Comparison of ENCODE assay signal across 8 cellular contexts in the genomic region with DNA sequence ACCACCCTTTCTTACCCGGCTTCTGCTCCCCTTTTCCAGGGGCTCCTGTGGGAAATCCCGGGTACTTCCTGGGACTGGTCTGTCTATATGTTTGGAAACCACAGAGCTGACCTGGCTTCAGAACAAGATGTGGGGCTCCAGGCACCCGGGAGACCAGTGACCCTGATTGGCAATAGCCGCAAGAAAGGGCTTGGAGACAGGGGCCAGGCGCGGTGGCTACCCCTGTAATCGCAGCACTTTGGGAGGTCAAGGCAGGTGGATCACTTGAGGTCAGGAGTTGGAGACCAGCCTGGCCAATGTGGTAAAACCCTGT. TPM values are rescaled to one million over a fixed set of nuclear protein-coding genes. Genes with fewer than 3 reads are reported as not detected.
DNase-seq lines count a peak whose midpoint lies in the region; ATAC-seq and TF ChIP-seq lines count a peak whose summit lies in the region.

No MANE protein-coding gene starts in this region.

- peaks cover 42 to 73% (median 66%) of the 10 kb centered on the region in 10 experiments for H3K4me1 ChIP-seq in BLaER1 treated with 17β-estradiol and CSF1 and Interleukin-3, amounts not matched to agents 10 nM and 100 nM
- H3K4me1 ChIP-seq in PC-3 (ENCODE audit: insufficient read depth, low read length) (peaks cover 53% of the 10 kb centered on the region), endodermal cell (ENCODE audit: control insufficient read depth, insufficient read depth, low read length) (peaks cover 23% of the 10 kb centered on the region), neural progenitor cell (peaks cover 51% of the 10 kb centered on the region)

- peaks cover 37% of the 10 kb centered on the region for H3K79me2 ChIP-seq in PC-3 (ENCODE audit: low read length)
- H3K79me2 ChIP-seq in neural progenitor cell (ENCODE audit: low read depth) = peaks cover 80% of the 10 kb centered on the region

- H3K4me1 Mint-ChIP-seq in endodermal cell = peaks cover 73% of the 10 kb centered on the region
- H3K4me1 Mint-ChIP-seq in neural progenitor cell = peaks cover 85% of the 10 kb centered on the region

- BruUV-seq in PC-3 (replicated peaks; lab: Mats Ljungman, UMichigan) = no TSS peak

- peak overlapping the region; percentile 98 to 100 (median 100) for H3K9ac ChIP-seq in BLaER1 treated with 17β-estradiol and CSF1 and Interleukin-3, amounts not matched to agents 10 nM and 100 nM
- H3K9ac ChIP-seq in PC-3 (ENCODE audit: low read length) (peak overlapping the region; percentile 92), endodermal cell (ENCODE audit: extremely low read depth, low read length, poor library complexity, severe bottlenecking) (peak overlapping the region; percentile 92), neural progenitor cell (peak overlapping the region; percentile 27)

- H3K36me3 Mint-ChIP-seq in endodermal cell (ENCODE audit: low read depth) = no peaks in the 10 kb centered on the region
- H3K36me3 Mint-ChIP-seq in neural progenitor cell = peaks cover 2% of the 10 kb centered on the region

- peak overlapping the region; percentile 99 for H3K27ac Mint-ChIP-seq in endodermal cell
- H3K27ac Mint-ChIP-seq in neural progenitor cell = peak overlapping the region; percentile 99

- no peaks in the 10 kb centered on the region for H3K27me3 Mint-ChIP-seq in endodermal cell (ENCODE audit: insufficient read depth)
- peaks cover 19% of the 10 kb centered on the region for H3K27me3 Mint-ChIP-seq in neural progenitor cell (ENCODE audit: insufficient read depth, low read depth)

- 63 to 74% methylated on average over 5 to 7 of the region's 7 CpGs for WGBS in endodermal cell (ENCODE audit: insufficient coverage in 1 of 2, insufficient read length in 1 of 2), 2 experiments

- H3K9me2 ChIP-seq in PC-3 (replicated peaks; ENCODE audit: low read length) = no peaks in the 10 kb centered on the region

- H3K4me3 Mint-ChIP-seq in endodermal cell (peak overlapping the region; percentile 44), neural progenitor cell (peak overlapping the region; percentile 80)

- intact Hi-C loops in PC-3 (cut with micrococcal nuclease) = no loop called here

- ATAC-seq in PC-3 (no peak), HG03460 (IDR thresholded peaks at IDR 0.05; ENCODE audit: unreplicated experiment) (no peak)

- no peak for DNase-seq in PC-3
- no peak for DNase-seq in endodermal cell
- DNase-seq in neural progenitor cell (ENCODE audit: low spot score) = no peak
- no peak for DNase-seq in HCEC 1CT
- DNase-seq in UCSD-AML1 (lab: John Stamatoyannopoulos, UW; ENCODE audit: unreplicated experiment) = no peak
- DNase-seq in NCI-H446 (lab: John Stamatoyannopoulos, UW) = no peak

- H3K9me3 Mint-ChIP-seq in endodermal cell (no peaks in the 10 kb centered on the region), neural progenitor cell (no peaks in the 10 kb centered on the region)

- no peak for TF ChIP-seq CTCF in PC-3 (conservative IDR thresholded peaks at IDR 0.05; ENCODE audit: low read depth, low read length)
- TF ChIP-seq CTCF in endodermal cell (conservative IDR thresholded peaks at IDR 0.05) = no peak
- TF ChIP-seq CTCF in neural progenitor cell (IDR thresholded peaks at IDR 0.05) = no peak

- POLR2A ChIA-PET in PC-3 (lab: Charles Lee; ENCODE audit: unreplicated experiment) = interaction anchor here (0.6 to 1.9 kb wide), 6 partner anchors 10 to 87 kb away, joined by 3 to 5 read pairs (median 4); a partner anchor contains a TSS

- no peaks in the 10 kb centered on the region for H3K27me3 ChIP-seq in BLaER1 treated with 17β-estradiol and CSF1 and Interleukin-3, amounts not matched to agents 10 nM and 100 nM
- no peaks in the 10 kb centered on the region for H3K27me3 ChIP-seq in PC-3 (ENCODE audit: low read length)
- H3K27me3 ChIP-seq in endodermal cell (ENCODE audit: control insufficient read depth, insufficient read depth, low read length, poor library complexity, severe bottlenecking) = no peaks in the 10 kb centered on the region
- H3K27me3 ChIP-seq in neural progenitor cell = no peaks in the 10 kb centered on the region

- peaks cover 0 to 17% (median 8%) of the 10 kb centered on the region in 11 experiments; a peak in 13 of 22 replicates for H3K36me3 ChIP-seq in BLaER1 treated with 17β-estradiol and CSF1 and Interleukin-3, amounts not matched to agents 10 nM and 100 nM
- H3K36me3 ChIP-seq in PC-3 (ENCODE audit: low read depth, low read length) (peaks cover 16% of the 10 kb centered on the region), endodermal cell (ENCODE audit: control insufficient read depth, insufficient read depth, low read length) (no peaks in the 10 kb centered on the region), neural progenitor cell (no peaks in the 10 kb centered on the region)

- peak overlapping the region; percentile 44 to 94 (median 88) for H3K4me3 ChIP-seq in BLaER1 treated with 17β-estradiol and CSF1 and Interleukin-3, amounts not matched to agents 10 nM and 100 nM
- peak overlapping the region; percentile 41 for H3K4me3 ChIP-seq in PC-3 (ENCODE audit: low read length)
- H3K4me3 ChIP-seq in endodermal cell (ENCODE audit: low read length) = peak overlapping the region; percentile 68
- no peak overlapping the region for H3K4me3 ChIP-seq in neural progenitor cell

- H3K27ac ChIP-seq in BLaER1 treated with 17β-estradiol and CSF1 and Interleukin-3, amounts not matched to agents 10 nM and 100 nM = peak overlapping the region; percentile 94 to 100 (median 99)
- H3K27ac ChIP-seq in PC-3 (ENCODE audit: low read length) (peak overlapping the region; percentile 99), endodermal cell (ENCODE audit: low read depth, low read length) (peak overlapping the region; percentile 97), neural progenitor cell (peak overlapping the region; percentile 88)

- peaks cover 17 to 33% (median 17%) of the 10 kb centered on the region in 11 experiments for H4K20me1 ChIP-seq in BLaER1 treated with 17β-estradiol and CSF1 and Interleukin-3, amounts not matched to agents 10 nM and 100 nM
- H4K20me1 ChIP-seq in PC-3 (ENCODE audit: low read length) (peaks cover 17% of the 10 kb centered on the region), neural progenitor cell (ENCODE audit: low read depth) (no peaks in the 10 kb centered on the region)

- H2AFZ ChIP-seq in PC-3 (ENCODE audit: low read length) (no peak overlapping the region), neural progenitor cell (replicated peaks) (no peak overlapping the region)

- H3K9me3 ChIP-seq in BLaER1 treated with 17β-estradiol and CSF1 and Interleukin-3, amounts not matched to agents 10 nM and 100 nM (replicated peaks in 1 of 11) = no peaks in the 10 kb centered on the region
- H3K9me3 ChIP-seq in PC-3 (ENCODE audit: low read length) (no peaks in the 10 kb centered on the region), endodermal cell (ENCODE audit: control insufficient read depth, low read length) (no peaks in the 10 kb centered on the region), neural progenitor cell (ENCODE audit: low read depth) (no peaks in the 10 kb centered on the region)

- H3F3A ChIP-seq in PC-3 (ENCODE audit: low read length, unreplicated experiment) = peaks cover 20% of the 10 kb centered on the region
- peaks cover 42% of the 10 kb centered on the region for H3F3A ChIP-seq in neural progenitor cell (ENCODE audit: low read depth)

- H3K4me2 ChIP-seq in BLaER1 treated with 17β-estradiol and CSF1 and Interleukin-3, amounts not matched to agents 10 nM and 100 nM = peak overlapping the region; percentile 84 to 99 (median 98)
- H3K4me2 ChIP-seq in PC-3 (ENCODE audit: low read length) = peak overlapping the region; percentile 75
- peak overlapping the region; percentile 66 for H3K4me2 ChIP-seq in neural progenitor cell

- CTCF ChIA-PET in PC-3 (lab: Charles Lee) = interaction anchor here (0.6 to 1.0 kb wide), 2 partner anchors 50 kb away, joined by 3 to 15 read pairs; no protein-coding TSS in a partner anchor

RNA-seq across cellular contexts. Expression of a gene that starts 3.2 kb away (rescaled TPM):
- total RNA-seq in PC-3 (2014; rRNA removed) (47.9 and 96.6 TPM in 2 replicates), endodermal cell (10 to 100 TPM; 61.3 to 85.2 TPM), neural progenitor cell (ENCODE audit: low replicate concordance) (2.8 and 4.0 TPM in 2 replicates)
- polyA plus RNA-seq in endodermal cell (2013, experiment 1 of 2) = 21.0 TPM
- 14.2 TPM for polyA plus RNA-seq in endodermal cell (2013, experiment 2 of 2)

RNA-seq across cellular contexts. Expression of a gene that starts 33.0 kb away (rescaled TPM):
- total RNA-seq in PC-3 (2014; rRNA removed) = 68.3 and 93.2 TPM in 2 replicates
- total RNA-seq in endodermal cell = 10 to 100 TPM; 27.4 to 29.6 TPM
- 10.8 TPM for polyA plus RNA-seq in endodermal cell (2013, experiment 1 of 2)
- 11.9 TPM for polyA plus RNA-seq in endodermal cell (2013, experiment 2 of 2)
- total RNA-seq in neural progenitor cell (ENCODE audit: low replicate concordance) = 5.8 and 28.3 TPM in 2 replicates

RNA-seq across cellular contexts. Expression of a gene that starts 37.0 kb away (rescaled TPM):
- total RNA-seq in PC-3 (2014; rRNA removed) (12.7 and 13.1 TPM in 2 replicates), endodermal cell (1 to 10 TPM; 3.0 to 6.3 TPM), neural progenitor cell (ENCODE audit: low replicate concordance) (0.47 and 1.2 TPM in 2 replicates)
- 0.71 TPM for polyA plus RNA-seq in endodermal cell (2013, experiment 1 of 2)
- 0.50 TPM for polyA plus RNA-seq in endodermal cell (2013, experiment 2 of 2)

Comparison
In these comparisons a context has a peak if more than half of its experiments do, and no peak if none do; other contexts are left out.
1. H3K9ac ChIP-seq: peak in every context shown above with its lines; median percentile 100 in BLaER1 treated with 17β-estradiol and CSF1 and Interleukin-3, amounts not matched to agents 10 nM and 100 nM; 92 in PC-3; 92 in endodermal cell; 27 in neural progenitor cell.